ENCODE assay signal across 13 cellular contexts in the genomic region with DNA sequence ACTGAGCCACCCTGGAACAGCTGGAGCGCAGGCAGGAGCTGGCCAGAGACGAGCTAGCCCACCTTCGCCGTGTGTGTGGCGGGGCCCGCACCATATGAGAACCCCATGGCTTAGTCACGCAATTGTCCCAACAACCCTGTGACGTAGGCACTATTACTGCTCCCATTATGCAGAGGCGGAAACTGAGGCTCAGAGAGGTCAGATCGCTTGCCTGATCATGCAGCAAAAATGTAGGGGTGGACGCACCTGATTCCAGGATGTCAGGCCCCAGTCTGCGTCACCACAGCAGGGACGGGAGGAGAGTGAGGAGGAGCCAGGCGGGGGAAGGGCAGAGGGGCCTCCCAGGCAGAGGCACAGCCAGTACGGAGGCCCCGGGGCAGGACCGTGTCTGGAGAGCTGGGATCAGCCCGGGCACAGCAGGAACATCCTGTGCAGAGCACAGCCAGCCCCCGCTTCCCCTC. TPM values are rescaled to one million over a fixed set of nuclear protein-coding genes. Genes with fewer than 3 reads are reported as not detected.
DNase-seq lines count a peak whose midpoint lies in the region; ATAC-seq and TF ChIP-seq lines count a peak whose summit lies in the region.
"Had no signal": no experiment of that assay in that cellular context is flagged by ENCODE, and none has a peak within 500 bp of the region (broad histone marks: within the 10 kb centered on the region; RNA-seq: fewer than 3 reads in every experiment).

No MANE protein-coding gene starts in this region.

- no peak for TF ChIP-seq CTCF in DOHH2 (IDR thresholded peaks at IDR 0.05; ENCODE audit: low read depth, low read length, poor library complexity, severe bottlenecking)
- TF ChIP-seq CTCF in CD14-positive monocyte (IDR thresholded peaks at IDR 0.05), result no peak

- no peak overlapping the region for H3K27ac Mint-ChIP-seq in CD14-positive monocyte
- no peak overlapping the region for H3K27ac Mint-ChIP-seq in stimulated activated naive CD8-positive, alpha-beta T cell treated with anti-CD3 and anti-CD28 coated beads, Interleukin-15, amount 100 ng/mL, for 72 hours
- H3K27ac Mint-ChIP-seq: activated CD4-positive, alpha-beta T cell treated with anti-CD3 and anti-CD28 coated beads, Interleukin-2, amount 10 ng/mL, durations not matched to agents 7 days and 5 days had no signal

- H3K27me3 ChIP-seq in DOHH2 (ENCODE audit: control insufficient read depth, low read length), result peaks cover 5% of the 10 kb centered on the region

- H3K36me3 Mint-ChIP-seq in CD14-positive monocyte, result peaks cover 37 to 41% of the 10 kb centered on the region in 2 donors

- H3K4me3 Mint-ChIP-seq in CD14-positive monocyte, result no peak overlapping the region
- H3K4me3 Mint-ChIP-seq in stimulated activated naive CD8-positive, alpha-beta T cell treated with anti-CD3 and anti-CD28 coated beads, Interleukin-15, amount 100 ng/mL, for 72 hours, result no peak overlapping the region
- H3K4me3 Mint-ChIP-seq: activated CD4-positive, alpha-beta T cell treated with anti-CD3 and anti-CD28 coated beads, Interleukin-2, amount 10 ng/mL, durations not matched to agents 7 days and 5 days had no signal

- H3K4me3 ChIP-seq in DOHH2 (ENCODE audit: low read length), result peak overlapping the region; percentile 56

- H3K27me3 Mint-ChIP-seq in CD14-positive monocyte (ENCODE audit: low read depth in 3 of 3), result peaks cover 2 to 13% (median 7%) of the 10 kb centered on the region in 3 donors
- H3K27me3 Mint-ChIP-seq in stimulated activated naive CD8-positive, alpha-beta T cell treated with anti-CD3 and anti-CD28 coated beads, Interleukin-15, amount 100 ng/mL, for 72 hours, result no peaks in the 10 kb centered on the region
- H3K27me3 Mint-ChIP-seq: activated CD4-positive, alpha-beta T cell treated with anti-CD3 and anti-CD28 coated beads, Interleukin-2, amount 10 ng/mL, durations not matched to agents 7 days and 5 days had no signal

- H4K20me1 ChIP-seq in DOHH2 (ENCODE audit: control insufficient read depth, insufficient read depth, low read depth, low read length), result peaks cover 28% of the 10 kb centered on the region

- no peaks in the 10 kb centered on the region for H3K9me3 ChIP-seq in DOHH2 (ENCODE audit: control insufficient read depth, insufficient read depth, low read length)

- H3F3A ChIP-seq in DOHH2 (ENCODE audit: control insufficient read depth, insufficient read depth), result peaks cover 5% of the 10 kb centered on the region; the same call in 1 of the 2 replicates

- H3K79me2 ChIP-seq in DOHH2 (ENCODE audit: control insufficient read depth, low read length), result peaks cover 12% of the 10 kb centered on the region

- peak overlapping the region; percentile 76 for H3K4me2 ChIP-seq in DOHH2 (ENCODE audit: low read length)

- intact Hi-C loops in left cardiac atrium (cut with DNase I) (no loop called here), CD14-positive monocyte (cut with micrococcal nuclease) (no loop called here)

- DNase-seq in left cardiac atrium (no peak), non-pigmented ciliary epithelial cell (ENCODE audit: low read depth) (peak; percentile 84), CD14-positive monocyte (ENCODE audit: low spot score) (no peak), retina (no peak), DMS79 (lab: John Stamatoyannopoulos, UW) (no peak)
- no peak for DNase-seq in stimulated activated naive CD8-positive, alpha-beta T cell treated with anti-CD3 and anti-CD28 coated beads, Interleukin-15, amount 100 ng/mL, for 72 hours
- DNase-seq: activated CD4-positive, alpha-beta T cell treated with anti-CD3 and anti-CD28 coated beads, Interleukin-2, amount 10 ng/mL, durations not matched to agents 7 days and 5 days; NCI-H187 treated with DMSO at 0.1 percent for 48 hours; RPMI8226; stimulated activated CD4-positive, alpha-beta T cell treated with anti-CD3 and anti-CD28 coated beads, Interleukin-4, amount 100 ng/mL, for 24 hours had no signal

- no peaks in the 10 kb centered on the region for H3K36me3 ChIP-seq in DOHH2 (ENCODE audit: control insufficient read depth, low read length)

- peaks cover 3 to 9% (median 8%) of the 10 kb centered on the region in 7 donors for H3K9me3 Mint-ChIP-seq in CD14-positive monocyte
- H3K9me3 Mint-ChIP-seq in stimulated activated naive CD8-positive, alpha-beta T cell treated with anti-CD3 and anti-CD28 coated beads, Interleukin-15, amount 100 ng/mL, for 72 hours, result peaks cover 0 to 11% of the 10 kb centered on the region in 2 donors

- ATAC-seq in left cardiac atrium, result peak; percentile 42 to 48
- no peak for ATAC-seq in stimulated activated naive CD8-positive, alpha-beta T cell treated with anti-CD3 and anti-CD28 coated beads, Interleukin-15, amount 100 ng/mL, for 72 hours

- H3K9me2 ChIP-seq in DOHH2 (replicated peaks; ENCODE audit: control insufficient read depth, low read length), result no peaks in the 10 kb centered on the region

- H3K27ac ChIP-seq in DOHH2 (ENCODE audit: low read depth, low read length), result no peak overlapping the region
- peak overlapping the region; percentile 56 for H3K27ac ChIP-seq in angular gyrus (ENCODE audit: low read depth, low read length)

- H3K4me1 Mint-ChIP-seq in CD14-positive monocyte, result peaks cover 13% of the 10 kb centered on the region
- peaks cover 32% of the 10 kb centered on the region for H3K4me1 Mint-ChIP-seq in stimulated activated naive CD8-positive, alpha-beta T cell treated with anti-CD3 and anti-CD28 coated beads, Interleukin-15, amount 100 ng/mL, for 72 hours

- peaks cover 36% of the 10 kb centered on the region for H3K4me1 ChIP-seq in DOHH2 (ENCODE audit: control insufficient read depth, low read length)

RNA-seq across cellular contexts. Expression of gene PIP5K1C, which starts 16.8 kb away (rescaled TPM):
- 10 to 100 TPM; 36.6 to 44.3 TPM for total RNA-seq in left cardiac atrium
- polyA plus RNA-seq in CD14-positive monocyte, result 10 to 100 TPM in 1 of 2 donors, 1 to 10 TPM in 1; 6.5 to 10.1 TPM

RNA-seq across cellular contexts. Expression of gene TJP3, which starts 24.7 kb away (rescaled TPM):
- under 1 TPM in 1 of 2 donors, not detected in 1; 0.32 TPM for total RNA-seq in left cardiac atrium
- not detected for polyA plus RNA-seq in CD14-positive monocyte
- total RNA-seq: myocyte had no signal

RNA-seq across cellular contexts. Expression of gene CACTIN, which starts 56.8 kb away (rescaled TPM):
- 10 to 100 TPM; 12.5 to 12.9 TPM for total RNA-seq in left cardiac atrium
- 1 to 10 TPM; 2.5 to 3.0 TPM for polyA plus RNA-seq in CD14-positive monocyte
